ENCODE assay signal across 1 cellular context in the genomic region with DNA sequence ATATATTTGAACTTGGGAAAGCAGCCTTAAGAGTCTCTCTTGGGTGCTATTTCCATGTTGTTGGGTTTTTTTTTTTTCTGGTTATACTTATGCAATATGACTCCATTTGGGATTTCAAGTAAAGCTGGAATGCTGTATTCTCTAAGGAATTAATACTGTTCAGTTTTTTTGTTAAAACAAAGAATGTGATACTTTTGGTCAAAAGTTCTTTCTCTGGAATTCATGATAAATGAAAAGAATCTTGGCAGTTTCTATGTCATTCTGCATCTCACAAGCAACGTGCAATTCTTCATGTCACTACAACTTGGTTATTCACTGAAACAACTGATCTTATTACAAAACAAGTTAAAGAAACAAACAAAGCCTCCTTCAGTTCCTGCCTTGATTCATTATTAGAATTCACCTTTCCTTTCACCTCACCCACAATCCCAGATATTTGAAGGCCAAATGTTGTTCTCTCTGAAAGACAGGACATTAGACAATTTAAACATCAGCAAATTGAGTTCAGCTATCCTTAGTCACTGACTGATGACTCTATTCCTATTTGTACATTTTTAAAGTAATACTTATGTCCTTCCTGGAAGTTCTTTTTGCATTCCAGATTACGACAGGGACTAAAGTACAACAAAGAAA.
TF ChIP-seq lines count a peak whose summit lies in the region.

No MANE protein-coding gene starts in this region.

TF ChIP-seq in SK-N-SH, 30 proteins besides CTCF, POLR2A, EP300 and RAD21 (continued from another document):
- TF ChIP-seq USF1 (IDR thresholded peaks at IDR 0.05; ENCODE audit: borderline replicate concordance, low read depth) (no peak), JUND (IDR thresholded peaks at IDR 0.05) (no peak), CHD2 (IDR thresholded peaks at IDR 0.05; ENCODE audit: low read length, partially characterized antibody) (no peak), EZH2phosphoT487 (IDR thresholded peaks at IDR 0.05; ENCODE audit: borderline replicate concordance, low read depth) (no peak)
- TF ChIP-seq, protein P1, sequence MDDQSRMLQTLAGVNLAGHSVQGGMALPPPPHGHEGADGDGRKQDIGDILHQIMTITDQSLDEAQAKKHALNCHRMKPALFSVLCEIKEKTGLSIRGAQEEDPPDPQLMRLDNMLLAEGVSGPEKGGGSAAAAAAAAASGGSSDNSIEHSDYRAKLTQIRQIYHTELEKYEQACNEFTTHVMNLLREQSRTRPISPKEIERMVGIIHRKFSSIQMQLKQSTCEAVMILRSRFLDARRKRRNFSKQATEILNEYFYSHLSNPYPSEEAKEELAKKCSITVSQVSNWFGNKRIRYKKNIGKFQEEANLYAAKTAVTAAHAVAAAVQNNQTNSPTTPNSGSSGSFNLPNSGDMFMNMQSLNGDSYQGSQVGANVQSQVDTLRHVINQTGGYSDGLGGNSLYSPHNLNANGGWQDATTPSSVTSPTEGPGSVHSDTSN (IDR thresholded peaks at IDR 0.05) = no peak
